ENCODE assay signal across 25 cellular contexts in genomic region chr5:98921947-98922508, GRCh38. TPM values are rescaled to one million over a fixed set of nuclear protein-coding genes. Genes with fewer than 3 reads are reported as not detected.
A peak's percentile ranks its signal among the peaks of the same experiment; 100 is the strongest.
DNase-seq lines count a peak whose midpoint lies in the region; ATAC-seq, FAIRE-seq and TF ChIP-seq lines count a peak whose summit lies in the region.
"Had no signal": no experiment of that assay in that cellular context is flagged by ENCODE, and none has a peak within 500 bp of the region (broad histone marks: within the 10 kb centered on the region; RNA-seq: fewer than 3 reads in every experiment).

No MANE protein-coding gene starts in this region.

- H3K4me1 ChIP-seq in Loucy (ENCODE audit: insufficient read depth, low read length, poor library complexity, severe bottlenecking): peaks cover 11% of the 10 kb centered on the region
- H3K4me1 ChIP-seq in GM12878 (ENCODE audit: control insufficient read depth, insufficient read depth, low read length): no peaks in the 10 kb centered on the region
- H3K4me1 ChIP-seq: breast epithelium had no signal

- H3F3A ChIP-seq in Loucy (ENCODE audit: low read depth): no peaks in the 10 kb centered on the region

- H2AFZ ChIP-seq in Loucy (ENCODE audit: low read length): no peak overlapping the region
- no peak overlapping the region for H2AFZ ChIP-seq in GM12878 (ENCODE audit: control insufficient read depth, low read depth, low read length)

- H3K27me3 Mint-ChIP-seq in stimulated activated naive CD8-positive, alpha-beta T cell treated with anti-CD3 and anti-CD28 coated beads, Interleukin-15, Interleukin-2, amounts not matched to agents 100 ng/mL and 50 ng/mL, for 24 hours: no peaks in the 10 kb centered on the region

- H3K36me3 ChIP-seq in Loucy (ENCODE audit: insufficient read depth, low read length): peaks cover 23% of the 10 kb centered on the region; the same call in 1 of the 2 replicates
- peaks cover 2 to 32% of the 10 kb centered on the region in 2 experiments; a peak in 2 of 4 replicates for H3K36me3 ChIP-seq in GM12878 (ENCODE audit: control insufficient read depth in 2 of 2, insufficient read depth in 2 of 2, low read length in 1 of 2)
- H3K36me3 ChIP-seq: breast epithelium had no signal

- TF ChIP-seq EP300 in GM12878 (IDR thresholded peaks at IDR 0.05; ENCODE audit: borderline replicate concordance in 1 of 2, control insufficient read depth in 1 of 2, low read depth in 2 of 2, low read length in 2 of 2): no peak

- H3K4me3 Mint-ChIP-seq in stimulated activated naive CD8-positive, alpha-beta T cell treated with anti-CD3 and anti-CD28 coated beads, Interleukin-15, Interleukin-2, amounts not matched to agents 100 ng/mL and 50 ng/mL, for 24 hours: peak overlapping the region; percentile 60
- H3K4me3 Mint-ChIP-seq: mesothelial cell of epicardium; neural crest cell; T-helper 1 cell treated with Interleukin-12 subunit alpha and Interleukin-12 subunit beta and Interleukin-4 antibody, amounts not matched to agents 30 μg/mL and 1 μg/mL, for 36 hours had no signal

- no peak for TF ChIP-seq CTCF in Loucy (conservative IDR thresholded peaks at IDR 0.05; ENCODE audit: low read length)
- TF ChIP-seq CTCF in GM12878 (IDR thresholded peaks at IDR 0.05 in 2 of 3, conservative IDR thresholded peaks at IDR 0.05 in 1 of 3; ENCODE audit: control insufficient read depth in 2 of 3, extremely low read depth in 1 of 3, insufficient read depth in 1 of 3, low read depth in 3 of 3, low read length in 3 of 3): no peak

- TF ChIP-seq POLR2A in GM12878 (IDR thresholded peaks at IDR 0.05; ENCODE audit: low read depth, low read length): no peak

- no peak for FAIRE-seq in GM12878 (lab: Jason Lieb, UNC)
- FAIRE-seq: GM18507 had no signal

- peaks cover 92% of the 10 kb centered on the region for H3K36me3 Mint-ChIP-seq in stimulated activated naive CD8-positive, alpha-beta T cell treated with anti-CD3 and anti-CD28 coated beads, Interleukin-15, Interleukin-2, amounts not matched to agents 100 ng/mL and 50 ng/mL, for 24 hours (ENCODE audit: low read depth)

- H3K9me2 ChIP-seq in Loucy (replicated peaks; ENCODE audit: low read depth, low read length): no peaks in the 10 kb centered on the region

- no peak overlapping the region for H3K27ac ChIP-seq in GM12878 (ENCODE audit: control insufficient read depth, insufficient read depth)
- H3K27ac ChIP-seq: adrenal gland, breast epithelium, heart left ventricle, tibial nerve had no signal

- 88% methylated on average over 4 of the region's 4 CpGs for WGBS in GM12878 (ENCODE audit: insufficient coverage, insufficient replicate concordance, low lambda C conversion rate, missing lambda C conversion rate)

- SMC1A ChIA-PET in GM12878 (lab: Charles Lee; ENCODE audit: uncharacterized antibody, unreplicated experiment): interaction anchor here (0.8 to 2.3 kb wide), 12 partner anchors 9 to 176 kb away, joined by 3 to 14 read pairs (median 4); no protein-coding TSS in a partner anchor

- DNase-seq in stimulated activated naive CD8-positive, alpha-beta T cell treated with anti-CD3 and anti-CD28 coated beads, Interleukin-15, Interleukin-2, amounts not matched to agents 100 U/mL and 50 U/mL, for 24 hours: no peak
- no peak for DNase-seq in GM12878 (ENCODE audit: low read depth, low spot score)
- DNase-seq in NCI-H1092 (lab: John Stamatoyannopoulos, UW): no peak
- no peak for DNase-seq in NCI-H524 treated with DMSO at 0.1 percent for 48 hours (lab: John Stamatoyannopoulos, UW)
- no peak for DNase-seq in cardiac septum (ENCODE audit: low spot score)
- DNase-seq: activated CD8-positive, alpha-beta memory T cell treated with anti-CD3 and anti-CD28 coated beads, Interleukin-2, amount 50 U/mL, for 4 hours; adrenal gland; cortex of kidney; heart left ventricle; Karpas-422; NCI-H1048; NCI-H2029 treated with DMSO at 0.1 percent for 48 hours; NK-92 treated with Interleukin-12 subunit alpha and Interleukin-12 subunit beta, amount 100 ng/mL, for 24 hours; stimulated activated naive CD4-positive, alpha-beta T cell had no signal

- H3K4me1 Mint-ChIP-seq in stimulated activated naive CD8-positive, alpha-beta T cell treated with anti-CD3 and anti-CD28 coated beads, Interleukin-15, Interleukin-2, amounts not matched to agents 100 ng/mL and 50 ng/mL, for 24 hours (ENCODE audit: low read depth): peaks cover 92% of the 10 kb centered on the region

- no peaks in the 10 kb centered on the region for H3K27me3 ChIP-seq in Loucy (ENCODE audit: insufficient read depth, low read length, poor library complexity, severe bottlenecking)
- no peaks in the 10 kb centered on the region for H3K27me3 ChIP-seq in GM12878 (replicated peaks in 1 of 2; ENCODE audit: control insufficient read depth in 2 of 2, insufficient read depth in 2 of 2, low read length in 1 of 2)
- H3K27me3 ChIP-seq: adrenal gland, breast epithelium, heart left ventricle, tibial nerve had no signal

- RAD21 ChIA-PET in GM12878 (lab: Charles Lee; ENCODE audit: unreplicated experiment): interaction anchor here (0.6 to 2.0 kb wide), 4 partner anchors 15 to 111 kb away, joined by 4 to 5 read pairs (median 4); no protein-coding TSS in a partner anchor

- intact Hi-C loops in GM12878 (cut with micrococcal nuclease; ENCODE audit: unreplicated experiment) (loop anchor here (10.0 kb wide), 1 partner anchor 1737 kb away; the partner anchor contains the start of gene RIOK2), cardiac septum (cut with DNase I) (no loop called here)

- no peak for TF ChIP-seq RAD21 in GM12878 (IDR thresholded peaks at IDR 0.05; ENCODE audit: insufficient read depth, low read depth, low read length)

- H3K4me3 ChIP-seq in Loucy (ENCODE audit: low read length, poor library complexity, severe bottlenecking) (peak overlapping the region; percentile 66), GM12878 (0 out of 2 replicates have a peak overlapping the region, but pooled peaks have one; percentile 23)
- H3K4me3 ChIP-seq: adrenal gland, breast epithelium, heart left ventricle, tibial nerve had no signal

- CTCF ChIA-PET in GM12878 (lab: Yijun Ruan, JAX): interaction anchor here (0.9 to 4.3 kb wide), 11 partner anchors 8 to 138 kb away, joined by 3 to 20 read pairs (median 6); no protein-coding TSS in a partner anchor

- H3K9ac ChIP-seq in Loucy (ENCODE audit: low read depth, low read length, poor library complexity, severe bottlenecking): peak overlapping the region; percentile 62
- H3K9ac ChIP-seq in GM12878 (ENCODE audit: control insufficient read depth, insufficient read depth, low read length): no peak overlapping the region

- H4K20me1 ChIP-seq in Loucy (ENCODE audit: insufficient read depth, low read length, poor library complexity, severe bottlenecking) (peaks cover 52% of the 10 kb centered on the region), GM12878 (ENCODE audit: control insufficient read depth, insufficient read depth) (no peaks in the 10 kb centered on the region)

- H3K9me3 ChIP-seq in Loucy (ENCODE audit: insufficient read depth, low read depth, low read length) (no peaks in the 10 kb centered on the region), GM12878 (replicated peaks; ENCODE audit: control insufficient read depth, insufficient read depth, low read length) (no peaks in the 10 kb centered on the region; the same call in 2 of the 3 replicates)
- H3K9me3 ChIP-seq: adrenal gland, breast epithelium, heart left ventricle, tibial nerve had no signal

- H3K9me3 Mint-ChIP-seq in stimulated activated naive CD8-positive, alpha-beta T cell treated with anti-CD3 and anti-CD28 coated beads, Interleukin-15, Interleukin-2, amounts not matched to agents 100 ng/mL and 50 ng/mL, for 24 hours: no peaks in the 10 kb centered on the region
- H3K9me3 Mint-ChIP-seq: mesothelial cell of epicardium; neural crest cell; T-helper 1 cell treated with Interleukin-12 subunit alpha and Interleukin-12 subunit beta and Interleukin-4 antibody, amounts not matched to agents 30 μg/mL and 1 μg/mL, for 36 hours had no signal

- in situ Hi-C loops in GM12878 (cut with MboI): no loop called here

- BruUV-seq in GM12878 (replicated peaks; lab: Mats Ljungman, UMichigan): no TSS peak

- peak overlapping the region; percentile 10 for H3K27ac Mint-ChIP-seq in stimulated activated naive CD8-positive, alpha-beta T cell treated with anti-CD3 and anti-CD28 coated beads, Interleukin-15, Interleukin-2, amounts not matched to agents 100 ng/mL and 50 ng/mL, for 24 hours
- H3K27ac Mint-ChIP-seq: mesothelial cell of epicardium had no signal

- POLR2A ChIA-PET in GM12878 (lab: Charles Lee): interaction anchor here (1.1 to 1.3 kb wide), 3 partner anchors 8 to 16 kb away, joined by 3 to 4 read pairs (median 3); no protein-coding TSS in a partner anchor

- peak overlapping the region; percentile 83 for H3K4me2 ChIP-seq in Loucy (ENCODE audit: low read depth, low read length, poor library complexity, severe bottlenecking)
- H3K4me2 ChIP-seq in GM12878 (ENCODE audit: control insufficient read depth, insufficient read depth): 0 out of 2 replicates have a peak overlapping the region, but pooled peaks have one; percentile 38

- H3K79me2 ChIP-seq in Loucy (ENCODE audit: insufficient read depth, low read length) (peaks cover 93% of the 10 kb centered on the region), GM12878 (ENCODE audit: control insufficient read depth, insufficient read depth, low read length) (peaks cover 92% of the 10 kb centered on the region)

- ATAC-seq in stimulated activated naive CD8-positive, alpha-beta T cell treated with anti-CD3 and anti-CD28 coated beads, Interleukin-15, Interleukin-2, amounts not matched to agents 100 U/mL and 50 U/mL, for 24 hours: no peak
- ATAC-seq in GM12878: no peak
- ATAC-seq: HCT116, heart left ventricle, left lobe of liver, Panc1 had no signal

RNA-seq across cellular contexts. Expression of gene CHD1, which starts 6.8 kb away (rescaled TPM):
- total RNA-seq in GM12878 (2013; cell fraction: nucleolus; rRNA removed): 314 and 338 TPM in 2 replicates
- total RNA-seq in GM12878 (2014; rRNA removed) (71.5 and 86.9 TPM in 2 replicates), GM12878 (2014; rRNA removed; fragmentation: Illumina TruSeq; extraction: Trizol) (152 and 158 TPM in 2 replicates), GM12878 (2021) (56.4 and 57.8 TPM in 2 replicates), cardiac septum (16.8 TPM)
- 13.4 TPM for polyA plus RNA-seq in GM12878 (2011; ENCODE audit: low read depth)
- polyA plus RNA-seq in GM12878 (2011; rRNA removed) (44.5 and 67.1 TPM in 2 replicates), GM12878 (2014; fragmentation: Illumina TruSeq; extraction: Trizol) (102 and 123 TPM in 2 replicates), GM12878 (2014; fragmentation: Nextera tagmentation; extraction: Ambion mirVana) (10 to 100 TPM; 25.5 to 32.1 TPM), GM12878 (2014; rRNA removed) (56.9 and 66.5 TPM in 2 replicates), GM12878 (2016; fragmentation: Nextera tagmentation; extraction: Ambion mirVana) (10 to 100 TPM; 29.3 to 29.4 TPM)
- polyA plus RNA-seq in GM12878 (2011; cell fraction: cytosol; rRNA removed): 15.0 and 17.8 TPM in 2 replicates
- 82.9 and 98.6 TPM in 2 replicates for polyA plus RNA-seq in GM12878 (2011; cell fraction: nucleus; rRNA removed)
- 22.4 and 25.9 TPM in 2 replicates for polyA plus RNA-seq in GM12878 (2012)
- 45.0 and 65.0 TPM in 2 replicates for polyA minus RNA-seq in GM12878 (2011; rRNA and poly(A)+ RNA removed)
- polyA minus RNA-seq in GM12878 (2011; cell fraction: cytosol; rRNA and poly(A)+ RNA removed): 21.8 and 23.8 TPM in 2 replicates
- 75.1 and 105 TPM in 2 replicates for polyA minus RNA-seq in GM12878 (2011; cell fraction: nucleus; rRNA and poly(A)+ RNA removed)
